Comparison of ENCODE assay signal across 31 cellular contexts in genomic region chr6:99030915-99031314, GRCh38.
"Had no signal": no experiment of that assay in that cellular context is flagged by ENCODE, and none has a peak within 500 bp of the region (broad histone marks: within the 10 kb centered on the region; RNA-seq: fewer than 3 reads in every experiment).

No MANE protein-coding gene starts in this region.

- H3K4me1 ChIP-seq: foreskin keratinocyte had no signal

- H3K4me3 Mint-ChIP-seq: activated B cell treated with CpG ODN at 0.5 μM for 24 hours; activated CD8-positive, alpha-beta T cell treated with anti-CD3 and anti-CD28 coated beads for 36 hours; activated naive CD8-positive, alpha-beta T cell; activated T-cell treated with anti-CD3 and anti-CD28 coated beads, Interleukin-2, amount 50 U/mL, for 4 hours; activated T-helper 17 cell treated with anti-CD3 and anti-CD28 coated beads, Interleukin-2, amount 50 U/mL, for 72 hours; central memory CD8-positive, alpha-beta T cell; dendritic cell treated with granulocyte-macrophage colony-stimulating factor and Interleukin-4, amounts not matched to agents 40 ng/mL and 50 ng/mL, for 4 days; T-helper 17 cell; T-helper 2 cell treated with Interferon-gamma antibody and Interleukin-4, amounts not matched to agents 5 μg/mL and 100 μg/mL, for 36 hours had no signal

- H3K4me3 ChIP-seq: coronary artery, dorsolateral prefrontal cortex, esophagus muscularis mucosa had no signal

- ATAC-seq: activated CD4-positive, CD25-positive, alpha-beta regulatory T cell treated with anti-CD3 and anti-CD28 coated beads, Interleukin-2, amount 50 U/mL, for 24 hours; activated CD8-positive, alpha-beta T cell treated with anti-CD3 and anti-CD28 coated beads for 36 hours; activated T-cell treated with anti-CD3 and anti-CD28 coated beads, Interleukin-2, amount 50 U/mL, for 4 hours; activated T-helper 17 cell treated with anti-CD3 and anti-CD28 coated beads, Interleukin-2, amount 50 U/mL, for 72 hours; foreskin keratinocyte; T-helper 17 cell had no signal

- H3K36me3 ChIP-seq: brain microvascular endothelial cell, esophagus muscularis mucosa, gastrocnemius medialis, WERI-Rb-1 had no signal

- H3K27me3 ChIP-seq: brain microvascular endothelial cell, dorsolateral prefrontal cortex, esophagus muscularis mucosa, foreskin keratinocyte, gastrocnemius medialis had no signal

- H3K27ac ChIP-seq: brain microvascular endothelial cell, coronary artery, dorsolateral prefrontal cortex, esophagus muscularis mucosa, foreskin keratinocyte, WERI-Rb-1 had no signal

- H3K27me3 Mint-ChIP-seq: dendritic cell treated with granulocyte-macrophage colony-stimulating factor and Interleukin-4, amounts not matched to agents 40 ng/mL and 50 ng/mL, for 4 days had no signal

- DNase-seq: activated B cell treated with CpG ODN at 0.5 μM for 24 hours; activated CD4-positive, alpha-beta T cell treated with anti-CD3 and anti-CD28 coated beads for 48 hours; activated CD4-positive, alpha-beta T cell treated with anti-CD3 and anti-CD28 coated beads, Interleukin-2, amount 50 U/mL, for 1 hour; activated CD4-positive, alpha-beta T cell treated with anti-CD3 and anti-CD28 coated beads, Interleukin-2, amount 50 U/mL, for 48 hours; activated CD8-positive, alpha-beta memory T cell treated with anti-CD3 and anti-CD28 coated beads for 24 hours; activated CD8-positive, alpha-beta T cell treated with anti-CD3 and anti-CD28 coated beads for 36 hours; activated effector memory CD4-positive, alpha-beta T cell treated with Interleukin-2 at 50 U/mL for 16 hours; activated gamma-delta T cell treated with Interleukin-2 at 50 U/mL for 16 hours; activated naive CD4-positive, alpha-beta T cell treated with anti-CD3 and anti-CD28 coated beads, Interleukin-2, amount 50 U/mL, for 16 hours; activated naive CD4-positive, alpha-beta T cell treated with Interleukin-2 at 50 U/mL for 16 hours; activated T-cell treated with anti-CD3 and anti-CD28 coated beads, Interleukin-2, amount 50 U/mL, for 4 hours; amniotic stem cell; anterior cingulate cortex; brain microvascular endothelial cell; dorsolateral prefrontal cortex; effector memory CD4-positive, alpha-beta T cell; erythroblast; foreskin keratinocyte; gastrocnemius medialis; T-helper 1 cell; T-helper 17 cell; T1000; WERI-Rb-1 had no signal

- H3K4me1 Mint-ChIP-seq: activated B cell treated with CpG ODN at 0.5 μM for 24 hours; activated T-helper 17 cell treated with anti-CD3 and anti-CD28 coated beads, Interleukin-2, amount 50 U/mL, for 72 hours; central memory CD8-positive, alpha-beta T cell; T-helper 17 cell had no signal

- H3K9me3 ChIP-seq: gastrocnemius medialis had no signal

- H3K27ac Mint-ChIP-seq: activated B cell treated with CpG ODN at 0.5 μM for 24 hours; activated CD8-positive, alpha-beta T cell treated with anti-CD3 and anti-CD28 coated beads for 36 hours; activated naive CD8-positive, alpha-beta T cell; activated T-helper 17 cell treated with anti-CD3 and anti-CD28 coated beads, Interleukin-2, amount 50 U/mL, for 72 hours; dendritic cell treated with granulocyte-macrophage colony-stimulating factor and Interleukin-4, amounts not matched to agents 40 ng/mL and 50 ng/mL, for 4 days; T-helper 17 cell; T-helper 2 cell treated with Interferon-gamma antibody and Interleukin-4, amounts not matched to agents 5 μg/mL and 100 μg/mL, for 36 hours had no signal
